Comparison of ENCODE assay signal across 9 cellular contexts in the genomic region with DNA sequence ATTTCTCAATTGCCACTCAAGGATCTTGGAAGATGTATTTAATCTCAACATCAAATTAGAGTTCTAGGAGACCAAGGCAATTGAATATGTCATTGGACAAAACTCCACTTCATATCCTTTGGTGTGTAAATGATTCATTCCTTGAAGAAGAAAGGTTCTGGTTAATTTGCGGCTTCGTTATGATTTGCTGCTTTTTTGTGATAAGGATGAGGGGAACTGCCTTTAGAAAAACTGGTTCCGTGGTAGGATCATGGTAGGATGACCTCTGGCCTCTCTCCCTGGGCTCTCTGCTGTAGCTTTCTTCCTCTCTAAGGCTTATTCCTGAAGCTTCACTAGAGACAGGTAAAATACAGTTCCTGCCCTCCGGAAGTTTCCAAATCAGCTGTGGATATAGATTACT. TPM values are rescaled to one million over a fixed set of nuclear protein-coding genes. Genes with fewer than 3 reads are reported as not detected.
DNase-seq lines count a peak whose midpoint lies in the region; ATAC-seq and TF ChIP-seq lines count a peak whose summit lies in the region.
"Had no signal": no experiment of that assay in that cellular context is flagged by ENCODE, and none has a peak within 500 bp of the region (broad histone marks: within the 10 kb centered on the region; RNA-seq: fewer than 3 reads in every experiment).

No MANE protein-coding gene starts in this region.

- H3K9me3 ChIP-seq in IMR-90 (ENCODE audit: control insufficient read depth, insufficient read depth, low read length) (no peaks in the 10 kb centered on the region), body of pancreas (no peaks in the 10 kb centered on the region), mesodermal cell (ENCODE audit: control insufficient read depth, low read length) (no peaks in the 10 kb centered on the region), thyroid gland (no peaks in the 10 kb centered on the region)

- in situ Hi-C loops in IMR-90 (cut with MboI; ENCODE audit: low sequenced_read_pairs) = no loop called here

- no peak overlapping the region for H3K9ac ChIP-seq in IMR-90 (ENCODE audit: low read depth, low read length)

- H2BK15ac ChIP-seq in IMR-90 (ENCODE audit: low read depth, low read length) = peak overlapping the region; percentile 71; the same call in 2 of the 3 replicates

- peak overlapping the region; percentile 69 for H3K4ac ChIP-seq in IMR-90 (ENCODE audit: low read depth, low read length)

- BruUV-seq in IMR-90 (replicated peaks; lab: Mats Ljungman, UMichigan) = no TSS peak

- dilution Hi-C loops in IMR-90 (cut with HindIII; ENCODE audit: low sequenced_read_pairs, unreplicated experiment) = no loop called here

- no peak overlapping the region for H2AK9ac ChIP-seq in IMR-90 (replicated peaks; ENCODE audit: low read depth, low read length, poor library complexity)

- peak overlapping the region; percentile 71 for H4K91ac ChIP-seq in IMR-90 (ENCODE audit: insufficient read depth, low read depth, low read length)

- no peak for TF ChIP-seq CTCF in IMR-90 (conservative IDR thresholded peaks at IDR 0.05; ENCODE audit: low read depth, low read length)
- no peak for TF ChIP-seq CTCF in body of pancreas (IDR thresholded peaks at IDR 0.05)
- TF ChIP-seq CTCF in thyroid gland (IDR thresholded peaks at IDR 0.05) = no peak

- H4K8ac ChIP-seq in IMR-90 (ENCODE audit: low read depth in 2 of 2, low read length in 2 of 2) = peak overlapping the region in 1 of 2 experiments; percentile 64; a peak in 2 of 4 replicates

- H3K27ac ChIP-seq in IMR-90 (ENCODE audit: insufficient read depth, low read length) (peak overlapping the region; percentile 11; the same call in 1 of the 2 replicates), body of pancreas (peak overlapping the region; percentile 36 to 80 (median 67)), mesodermal cell (ENCODE audit: low read depth, low read length, severe bottlenecking) (peak overlapping the region; percentile 92), thyroid gland (peak overlapping the region; percentile 93 to 98 (median 96))

- H3K79me1 ChIP-seq in IMR-90 (ENCODE audit: low read depth in 1 of 2, low read length in 2 of 2) = no peaks in the 10 kb centered on the region

- no peak for TF ChIP-seq POLR2A in IMR-90 (IDR thresholded peaks at IDR 0.05; ENCODE audit: low read depth, low read length)
- TF ChIP-seq POLR2A in body of pancreas (IDR thresholded peaks at IDR 0.05) = no peak
- TF ChIP-seq POLR2A in thyroid gland (IDR thresholded peaks at IDR 0.05) = no peak

- no peaks in the 10 kb centered on the region for H4K20me1 ChIP-seq in IMR-90 (ENCODE audit: insufficient read depth, low read length)

- no peaks in the 10 kb centered on the region for H3K36me3 ChIP-seq in IMR-90 (ENCODE audit: control insufficient read depth, insufficient read depth, low read length)
- no peaks in the 10 kb centered on the region for H3K36me3 ChIP-seq in body of pancreas (replicated peaks in 1 of 2; ENCODE audit: insufficient read depth in 1 of 2, low read depth in 2 of 2)
- no peaks in the 10 kb centered on the region for H3K36me3 ChIP-seq in mesodermal cell (ENCODE audit: control insufficient read depth, insufficient read depth, low read length)
- H3K36me3 ChIP-seq in thyroid gland = no peaks in the 10 kb centered on the region

- peak overlapping the region; percentile 87; the same call in 1 of the 2 replicates for H4K5ac ChIP-seq in IMR-90 (ENCODE audit: low read depth, low read length)

- H2BK5ac ChIP-seq in IMR-90 (ENCODE audit: low read depth, low read length, poor library complexity, severe bottlenecking) = peak overlapping the region; percentile 73

- H3K27me3 ChIP-seq in IMR-90 (ENCODE audit: control insufficient read depth, insufficient read depth, low read length) (no peaks in the 10 kb centered on the region), body of pancreas (no peaks in the 10 kb centered on the region), thyroid gland (no peaks in the 10 kb centered on the region)

- POLR2A ChIA-PET in IMR-90 (lab: Charles Lee; ENCODE audit: unreplicated experiment) = interaction anchor here (0.6 kb wide), 2 partner anchors 228 to 234 kb away, joined by 3 read pairs; no protein-coding TSS in a partner anchor

- no peak overlapping the region for H2AFZ ChIP-seq in IMR-90 (replicated peaks; ENCODE audit: low read length, poor library complexity)

- H3K14ac ChIP-seq in IMR-90 (replicated peaks; ENCODE audit: low read depth, low read length) = peak overlapping the region; percentile 10; the same call in 1 of the 2 replicates

- peak overlapping the region; percentile 74 for H2BK120ac ChIP-seq in IMR-90 (ENCODE audit: low read depth, low read length)

- peak overlapping the region; percentile 45 for H3K56ac ChIP-seq in IMR-90 (ENCODE audit: extremely low read depth, insufficient read depth, low read length)

- DNase-seq in IMR-90 (no peak), body of pancreas (no peak), thyroid gland (no peak), COR-L47 (lab: John Stamatoyannopoulos, UW) (no peak), KG1 (lab: John Stamatoyannopoulos, UW) (no peak)
- no peak for DNase-seq in stimulated activated CD4-positive, alpha-beta T cell treated with anti-CD3 and anti-CD28 coated beads, Interleukin-4, amount 100 ng/mL, for 24 hours
- DNase-seq: activated CD8-positive, alpha-beta memory T cell treated with anti-CD3 and anti-CD28 coated beads, Interleukin-2, amount 10 ng/mL, durations not matched to agents 7 days and 5 days; nucleus accumbens had no signal

- H2AK5ac ChIP-seq in IMR-90 (ENCODE audit: low read depth, low read length) = peak overlapping the region; percentile 73

- H3K9me1 ChIP-seq in IMR-90 (ENCODE audit: insufficient read depth, low read length) = peaks cover 13% of the 10 kb centered on the region

- no peak overlapping the region for H3K4me2 ChIP-seq in IMR-90 (ENCODE audit: low read depth, low read length)

- intact Hi-C loops in IMR-90 (cut with micrococcal nuclease) = loop anchor here (5.0 kb wide), 1 partner anchor 35 kb away; no protein-coding TSS in a partner anchor
- intact Hi-C loops in body of pancreas (cut with DNase I) = no loop called here
- intact Hi-C loops in thyroid gland (cut with DNase I) = no loop called here

- peak overlapping the region; percentile 86 for H2BK20ac ChIP-seq in IMR-90 (ENCODE audit: low read depth, low read length)

- WGBS in IMR-90 (ENCODE audit: extremely low coverage in 2 of 2, insufficient read length in 1 of 2), 2 experiments = no CpG with 5 or more reads among the region's 4 CpGs
- 42 to 50% methylated on average over 4 of the region's 4 CpGs for WGBS in body of pancreas, 2 donors
- 75% methylated on average over 2 of the region's 4 CpGs; no CpG with 5 or more reads in 1 of the 2 experiments for WGBS in mesodermal cell (ENCODE audit: insufficient coverage in 2 of 2), 2 experiments
- 43 to 54% methylated on average over 4 of the region's 4 CpGs for WGBS in thyroid gland, 2 donors

- peak overlapping the region; percentile 25 for H3K18ac ChIP-seq in IMR-90 (ENCODE audit: low read depth, low read length)

- peak overlapping the region; percentile 2; the same call in 1 of the 2 replicates for H3K23ac ChIP-seq in IMR-90 (ENCODE audit: low read depth, low read length)

- H3K4me1 ChIP-seq in IMR-90 (ENCODE audit: control insufficient read depth, insufficient read depth, low read length) = peaks cover 26% of the 10 kb centered on the region
- peaks cover 38% of the 10 kb centered on the region for H3K4me1 ChIP-seq in body of pancreas
- H3K4me1 ChIP-seq in mesodermal cell (ENCODE audit: control insufficient read depth, insufficient read depth, low read length, poor library complexity, severe bottlenecking) = peaks cover 47% of the 10 kb centered on the region
- peaks cover 56 to 69% of the 10 kb centered on the region in 2 donors for H3K4me1 ChIP-seq in thyroid gland

- no peak for TF ChIP-seq RAD21 in IMR-90 (IDR thresholded peaks at IDR 0.05; ENCODE audit: low read length)

- CTCF ChIA-PET in IMR-90 (lab: Yijun Ruan, JAX) = interaction anchor here (0.5 to 1.9 kb wide), 7 partner anchors 10 to 597 kb away, joined by 4 to 9 read pairs (median 5); no protein-coding TSS in a partner anchor

- H3K4me3 ChIP-seq in IMR-90 (ENCODE audit: insufficient read depth, low read depth, low read length) (no peak overlapping the region), body of pancreas (no peak overlapping the region), mesodermal cell (ENCODE audit: extremely low read depth, insufficient read depth, low read length, poor library complexity, severe bottlenecking) (no peak overlapping the region), thyroid gland (replicated peaks in 1 of 3) (no peak overlapping the region)

- no peak for ATAC-seq in IMR-90 (ENCODE audit: low read depth)
- ATAC-seq in body of pancreas = no peak
- ATAC-seq: activated CD8-positive, alpha-beta memory T cell treated with anti-CD3 and anti-CD28 coated beads, Interleukin-2, amount 10 ng/mL, durations not matched to agents 7 days and 5 days had no signal

TF ChIP-seq in IMR-90, 13 proteins besides CTCF, POLR2A, EP300 and RAD21 (continues in another document):
- TF ChIP-seq, protein P1, sequence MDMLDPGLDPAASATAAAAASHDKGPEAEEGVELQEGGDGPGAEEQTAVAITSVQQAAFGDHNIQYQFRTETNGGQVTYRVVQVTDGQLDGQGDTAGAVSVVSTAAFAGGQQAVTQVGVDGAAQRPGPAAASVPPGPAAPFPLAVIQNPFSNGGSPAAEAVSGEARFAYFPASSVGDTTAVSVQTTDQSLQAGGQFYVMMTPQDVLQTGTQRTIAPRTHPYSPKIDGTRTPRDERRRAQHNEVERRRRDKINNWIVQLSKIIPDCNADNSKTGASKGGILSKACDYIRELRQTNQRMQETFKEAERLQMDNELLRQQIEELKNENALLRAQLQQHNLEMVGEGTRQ (IDR thresholded peaks at IDR 0.05; ENCODE audit: low read depth, low read length) = no peak
- TF ChIP-seq NFE2L2 (IDR thresholded peaks at IDR 0.05; ENCODE audit: low read depth, low read length) = no peak
- no peak for TF ChIP-seq SMC3 (IDR thresholded peaks at IDR 0.05; ENCODE audit: low read depth, low read length)
- TF ChIP-seq BHLHE40 (IDR thresholded peaks at IDR 0.05; ENCODE audit: low read depth, low read length) = no peak
- no peak for TF ChIP-seq FOS (IDR thresholded peaks at IDR 0.05; ENCODE audit: low read depth, low read length)
- TF ChIP-seq MAZ (IDR thresholded peaks at IDR 0.05; ENCODE audit: borderline replicate concordance, low read depth, low read length) = no peak
- no peak for TF ChIP-seq MAFK (IDR thresholded peaks at IDR 0.05; ENCODE audit: low read depth, low read length)
- TF ChIP-seq RCOR1 (IDR thresholded peaks at IDR 0.05; ENCODE audit: insufficient replicate concordance, low read length) = no peak
- TF ChIP-seq MXI1 (IDR thresholded peaks at IDR 0.05; ENCODE audit: borderline replicate concordance, low read depth, low read length) = no peak

RNA-seq across cellular contexts. Expression of a gene that starts 51.5 kb away (rescaled TPM):
- total RNA-seq in IMR-90 (2012; rRNA removed) = 101 and 106 TPM in 2 replicates
- polyA plus RNA-seq in IMR-90 (2012; rRNA removed) = 102 and 145 TPM in 2 replicates
- 66.7 and 88.3 TPM in 2 replicates for polyA plus RNA-seq in IMR-90 (2012; cell fraction: cytosol; rRNA removed)
- polyA plus RNA-seq in IMR-90 (2012; cell fraction: nucleus; rRNA removed; ENCODE audit: low replicate concordance) = 50.7 and 405 TPM in 2 replicates
- total RNA-seq in body of pancreas = 100 to 1,000 TPM; 127 to 273 TPM
- polyA plus RNA-seq in mesodermal cell (2013, experiment 1 of 2) = 154 TPM
- polyA plus RNA-seq in mesodermal cell (2013, experiment 2 of 2) = 155 TPM
- total RNA-seq in thyroid gland = 100 to 1,000 TPM in 2 of 4 donors, 10 to 100 TPM in 2; 59.9 to 133 (median 85.0) TPM

Comparison
In these comparisons a context has a peak if more than half of its experiments do, and no peak if none do; other contexts are left out.
1. H3K27ac ChIP-seq: peak in every context shown above with its lines; median percentile 96 in thyroid gland; 92 in mesodermal cell; 67 in body of pancreas; 11 in IMR-90.